In the genomic region with DNA sequence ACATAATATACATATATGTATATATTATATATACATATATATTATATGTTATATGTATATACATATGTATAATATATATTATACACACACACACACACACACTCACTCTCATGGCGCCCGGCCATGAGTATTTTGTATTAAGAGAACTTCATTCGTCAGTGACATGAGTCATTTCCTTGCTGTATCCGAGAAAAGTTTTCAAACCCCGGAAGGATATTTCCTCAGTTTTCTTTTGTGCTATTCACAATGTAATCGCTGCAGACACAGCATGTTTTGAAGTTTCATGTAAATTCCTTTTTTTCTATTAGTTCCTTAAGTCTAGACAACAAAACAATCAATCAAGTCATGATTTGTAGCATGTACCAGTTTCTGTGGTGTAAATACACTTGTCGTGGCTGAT, we compare ENCODE assay signal across 13 cellular contexts. TPM values are rescaled to one million over a fixed set of nuclear protein-coding genes. Genes with fewer than 3 reads are reported as not detected.
DNase-seq lines count a peak whose midpoint lies in the region; ATAC-seq lines count a peak whose summit lies in the region.
"Had no signal": no experiment of that assay in that cellular context is flagged by ENCODE, and none has a peak within 500 bp of the region (broad histone marks: within the 10 kb centered on the region; RNA-seq: fewer than 3 reads in every experiment).

No MANE protein-coding gene starts in this region.

- H3K4me3 ChIP-seq in SJSA1, result no peak overlapping the region
- H3K4me3 ChIP-seq: neural progenitor cell had no signal

- no peaks in the 10 kb centered on the region for H3K9me3 ChIP-seq in SJSA1 (replicated peaks)

- H3K36me3 ChIP-seq in SJSA1, result no peaks in the 10 kb centered on the region; the same call in 1 of the 2 replicates
- H3K36me3 ChIP-seq: neural progenitor cell had no signal

- H3K27me3 ChIP-seq in SJSA1 (replicated peaks), result no peaks in the 10 kb centered on the region
- H3K27me3 ChIP-seq: neural progenitor cell had no signal

- DNase-seq in HPDE6-E6E7 (ENCODE audit: extremely low spot score) (peak; percentile 40), SJSA1 (ENCODE audit: low read depth in 1 of 2, low spot score in 2 of 2) (peak; percentile 3 to 16), fibroblast of peridontal ligament (ENCODE audit: extremely low read depth) (peak; percentile 4), smooth muscle cell of the brain vasculature (ENCODE audit: low read depth, low spot score) (peak; percentile 32), NCI-H446 (lab: John Stamatoyannopoulos, UW) (no peak)
- no peak for DNase-seq in stimulated activated naive CD4-positive, alpha-beta T cell treated with Interleukin-2 at 50 U/mL for 16 hours (lab: John Stamatoyannopoulos, UW)
- DNase-seq: activated CD8-positive, alpha-beta T cell treated with anti-CD3 and anti-CD28 coated beads for 36 hours; DND-41; effector CD8-positive, alpha-beta T cell; KBM-7; NCI-H2227 treated with DMSO at 0.1 percent for 48 hours had no signal

- peaks cover 6% of the 10 kb centered on the region; the same call in 1 of the 2 replicates for H3K4me1 ChIP-seq in SJSA1 (replicated peaks)

- H3K27ac ChIP-seq in SJSA1, result no peak overlapping the region; the same call in 1 of the 2 replicates
- H3K27ac ChIP-seq: neural progenitor cell had no signal

- ATAC-seq in HG02852 (IDR thresholded peaks at IDR 0.05; ENCODE audit: unreplicated experiment), result no peak
- ATAC-seq: activated CD8-positive, alpha-beta T cell treated with anti-CD3 and anti-CD28 coated beads for 36 hours had no signal

RNA-seq across cellular contexts. Expression of gene OR1D5, which starts 33.3 kb away (rescaled TPM):
- not detected in 2 replicates for total RNA-seq in SJSA1 (2014; rRNA removed; shearing (Covaris generic))
- total RNA-seq: activated CD8-positive, alpha-beta T cell treated with anti-CD3 and anti-CD28 coated beads for 36 hours had no signal

Comparison
In these comparisons a context has a peak if more than half of its experiments do, and no peak if none do; other contexts are left out.
1. DNase-seq: peak in HPDE6-E6E7 (single experiment), SJSA1 (2 of 2), fibroblast of peridontal ligament (single experiment) and smooth muscle cell of the brain vasculature (single experiment); none in stimulated activated naive CD4-positive, alpha-beta T cell treated with Interleukin-2 at 50 U/mL for 16 hours (single experiment) and NCI-H446 (0 of 2).